Comparison of ENCODE assay signal across 14 cellular contexts in the genomic region with DNA sequence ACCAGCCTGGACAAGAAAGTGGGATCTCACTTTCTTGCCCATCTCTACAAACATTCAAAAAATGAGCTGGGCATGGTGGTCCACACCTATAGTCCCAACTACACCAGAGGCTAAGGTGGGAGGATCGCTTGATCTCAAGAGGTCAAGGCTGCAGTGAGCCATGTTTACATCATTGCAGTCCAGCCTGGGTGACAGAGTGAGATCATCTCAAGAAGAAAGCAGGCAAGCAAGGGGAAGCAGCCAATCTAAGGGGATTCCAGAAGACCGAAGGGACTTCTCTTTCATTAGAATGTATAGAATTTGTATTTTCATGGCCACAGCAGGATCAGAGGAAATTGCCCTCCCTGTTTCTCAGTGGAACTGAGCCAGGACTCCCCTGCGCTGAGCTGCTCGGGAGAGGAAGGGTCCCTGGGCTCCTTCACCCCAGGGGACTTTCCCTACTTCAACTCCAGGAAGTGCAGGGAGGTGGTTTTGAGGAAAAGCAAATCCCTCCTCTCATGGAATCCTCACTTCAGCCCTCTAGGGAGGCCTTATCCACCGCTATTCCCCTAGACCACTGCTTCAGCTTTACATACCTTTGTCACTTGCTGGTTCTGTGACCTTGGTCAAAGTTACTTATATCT. TPM values are rescaled to one million over a fixed set of nuclear protein-coding genes. Genes with fewer than 3 reads are reported as not detected.
A peak's percentile ranks its signal among the peaks of the same experiment; 100 is the strongest.
DNase-seq lines count a peak whose midpoint lies in the region; ATAC-seq, FAIRE-seq and TF ChIP-seq lines count a peak whose summit lies in the region.
"Had no signal": no experiment of that assay in that cellular context is flagged by ENCODE, and none has a peak within 500 bp of the region (broad histone marks: within the 10 kb centered on the region; RNA-seq: fewer than 3 reads in every experiment).

No MANE protein-coding gene starts in this region.

- no peaks in the 10 kb centered on the region for H3K27me3 ChIP-seq in RWPE2 (ENCODE audit: insufficient read depth, poor library complexity, severe bottlenecking)
- H3K27me3 ChIP-seq in left lung, result no peaks in the 10 kb centered on the region
- no peaks in the 10 kb centered on the region for H3K27me3 ChIP-seq in thyroid gland

- peaks cover 10% of the 10 kb centered on the region for H3K27me3 Mint-ChIP-seq in activated naive CD4-positive, alpha-beta T cell treated with anti-CD3 and anti-CD28 coated beads, Interleukin-2, amount 10 ng/mL, durations not matched to agents 7 days and 5 days
- H3K27me3 Mint-ChIP-seq: IgD-negative memory B cell had no signal

- H3K27ac ChIP-seq in RWPE2 (ENCODE audit: poor library complexity, severe bottlenecking) (peak overlapping the region; percentile 87), left lung (peak overlapping the region; percentile 3 to 61), thyroid gland (peak overlapping the region; percentile 44 to 77 (median 75)), coronary artery (no peak overlapping the region)

- intact Hi-C loops in left lung (cut with DNase I) (no loop called here), thyroid gland (cut with DNase I) (no loop called here)

- no peaks in the 10 kb centered on the region for H3K9me3 ChIP-seq in RWPE2 (ENCODE audit: severe bottlenecking)
- no peaks in the 10 kb centered on the region for H3K9me3 ChIP-seq in left lung
- H3K9me3 ChIP-seq in thyroid gland, result no peaks in the 10 kb centered on the region

- ATAC-seq in RWPE2 (ENCODE audit: low read depth) (no peak), left lung (no peak), GM19455 (IDR thresholded peaks at IDR 0.05; ENCODE audit: unreplicated experiment) (no peak)

- no peaks in the 10 kb centered on the region for H3K9me3 Mint-ChIP-seq in activated naive CD4-positive, alpha-beta T cell treated with anti-CD3 and anti-CD28 coated beads, Interleukin-2, amount 10 ng/mL, durations not matched to agents 7 days and 5 days
- H3K9me3 Mint-ChIP-seq: CD8-positive, alpha-beta memory T cell; IgD-negative memory B cell had no signal

- CTCF ChIA-PET in activated naive CD4-positive, alpha-beta T cell treated with anti-CD3 and anti-CD28 coated beads, Interleukin-2, amount 10 ng/mL, durations not matched to agents 7 days and 5 days (lab: Charles Lee), result no interaction called here

- H3K4me1 ChIP-seq in RWPE2 (ENCODE audit: insufficient read depth, poor library complexity, severe bottlenecking) (peaks cover 35% of the 10 kb centered on the region), left lung (peaks cover 0 to 8% of the 10 kb centered on the region in 2 donors), thyroid gland (peaks cover 61 to 85% of the 10 kb centered on the region in 2 donors)

- peak; percentile 5 for FAIRE-seq in GM12892 (lab: Jason Lieb, UNC)

- no peaks in the 10 kb centered on the region for H3K36me3 Mint-ChIP-seq in activated naive CD4-positive, alpha-beta T cell treated with anti-CD3 and anti-CD28 coated beads, Interleukin-2, amount 10 ng/mL, durations not matched to agents 7 days and 5 days
- H3K36me3 Mint-ChIP-seq: CD8-positive, alpha-beta memory T cell; IgD-negative memory B cell had no signal

- DNase-seq in GM12892 (ENCODE audit: insufficient read length), result no peak
- no peak for DNase-seq in RWPE2 (ENCODE audit: low spot score)
- no peak for DNase-seq in left lung
- no peak for DNase-seq in thyroid gland
- DNase-seq in activated naive CD4-positive, alpha-beta T cell treated with anti-CD3 and anti-CD28 coated beads, Interleukin-2, amount 10 ng/mL, durations not matched to agents 7 days and 5 days, result no peak
- no peak for DNase-seq in GM03348 (ENCODE audit: low spot score)
- no peak for DNase-seq in coronary artery (ENCODE audit: low spot score)
- DNase-seq: CD8-positive, alpha-beta memory T cell; NCI-H1048; NCI-H146; NCI-H2227 treated with DMSO at 0.1 percent for 48 hours; Right ventricle myocardium superior had no signal

- no peak overlapping the region for H3K27ac Mint-ChIP-seq in activated naive CD4-positive, alpha-beta T cell treated with anti-CD3 and anti-CD28 coated beads, Interleukin-2, amount 10 ng/mL, durations not matched to agents 7 days and 5 days
- H3K27ac Mint-ChIP-seq: CD8-positive, alpha-beta memory T cell; IgD-negative memory B cell had no signal

- H3K36me3 ChIP-seq in RWPE2 (ENCODE audit: low read depth) (peaks cover 9% of the 10 kb centered on the region), left lung (no peaks in the 10 kb centered on the region), thyroid gland (no peaks in the 10 kb centered on the region)

- TF ChIP-seq POLR2A in GM12892 (IDR thresholded peaks at IDR 0.05; ENCODE audit: low read depth, low read length), result no peak
- TF ChIP-seq POLR2A in thyroid gland (IDR thresholded peaks at IDR 0.05), result no peak

- no peaks in the 10 kb centered on the region for H3K4me1 Mint-ChIP-seq in activated naive CD4-positive, alpha-beta T cell treated with anti-CD3 and anti-CD28 coated beads, Interleukin-2, amount 10 ng/mL, durations not matched to agents 7 days and 5 days
- H3K4me1 Mint-ChIP-seq: CD8-positive, alpha-beta memory T cell had no signal

- 64 to 70% methylated on average over 5 of the region's 5 CpGs for WGBS in thyroid gland, 2 donors

- H3K4me3 ChIP-seq in RWPE2 (ENCODE audit: severe bottlenecking), result no peak overlapping the region
- no peak overlapping the region for H3K4me3 ChIP-seq in left lung
- no peak overlapping the region for H3K4me3 ChIP-seq in thyroid gland (replicated peaks in 1 of 3)
- no peak overlapping the region for H3K4me3 ChIP-seq in coronary artery

- no peak overlapping the region for H3K4me3 Mint-ChIP-seq in activated naive CD4-positive, alpha-beta T cell treated with anti-CD3 and anti-CD28 coated beads, Interleukin-2, amount 10 ng/mL, durations not matched to agents 7 days and 5 days
- H3K4me3 Mint-ChIP-seq: CD8-positive, alpha-beta memory T cell; IgD-negative memory B cell had no signal

- TF ChIP-seq CTCF in RWPE2 (IDR thresholded peaks at IDR 0.05; ENCODE audit: poor library complexity, severe bottlenecking) (no peak), left lung (IDR thresholded peaks at IDR 0.05) (no peak), thyroid gland (IDR thresholded peaks at IDR 0.05) (no peak), coronary artery (IDR thresholded peaks at IDR 0.05) (no peak)

RNA-seq across cellular contexts. Expression of gene WWC1, which starts 12.1 kb away (rescaled TPM):
- 4.9 TPM for polyA plus RNA-seq in GM12892 (2012; ENCODE audit: missing spikeins)
- 10 to 100 TPM; 59.6 to 81.9 TPM for total RNA-seq in left lung
- total RNA-seq in thyroid gland, result 10 to 100 TPM; 38.7 to 80.1 (median 54.0) TPM

Comparison
In these comparisons a context has a peak if more than half of its experiments do, and no peak if none do; other contexts are left out.
1. H3K27ac ChIP-seq: peak in RWPE2 (single experiment), left lung (2 of 2) and thyroid gland (3 of 3); none in coronary artery (0 of 2).